In genomic region chr11:49750447-49750846, GRCh38 we compare ENCODE assay signal across 5 cellular contexts.
DNase-seq lines count a peak whose midpoint lies in the region; ATAC-seq, FAIRE-seq and TF ChIP-seq lines count a peak whose summit lies in the region.
"Not testable (repeated sequence)": the region's sequence is repeated elsewhere in the genome, so short reads cannot be mapped to it uniquely, and the experiment has no call there.

No MANE protein-coding gene starts in this region.

- DNase-seq in NCI-H1105 (lab: John Stamatoyannopoulos, UW) (peak; percentile 13), NCI-H1417 (lab: John Stamatoyannopoulos, UW) (peak in 2 of 3 experiments; percentile 1 to 13), NCI-H69 (lab: John Stamatoyannopoulos, UW) (peak; percentile 1), SHP77 (lab: John Stamatoyannopoulos, UW) (peak; percentile 2 to 4)
- DNase-seq in K562 (ENCODE audit: extremely low read depth in 1 of 4, low spot score in 3 of 4) = not testable (repeated sequence)

- not testable (repeated sequence) for H3K4me3 ChIP-seq in K562

- not testable (repeated sequence) for H3K36me3 ChIP-seq in K562 (ENCODE audit: control insufficient read depth, insufficient read depth, low read length)

- not testable (repeated sequence) for H3K27me3 ChIP-seq in K562 (ENCODE audit: control insufficient read depth in 2 of 2, insufficient read depth in 2 of 2, low read length in 2 of 2)

- not testable (repeated sequence) for BruUV-seq in K562 (replicated peaks; lab: Mats Ljungman, UMichigan)

- in situ Hi-C loops in K562 (cut with MboI) = not testable (repeated sequence)

- 0% methylated on average over 2 of the region's 2 CpGs for WGBS in K562 (ENCODE audit: insufficient coverage, low coverage, missing lambda C conversion rate)

- POLR2A ChIA-PET in K562 (lab: Yijun Ruan, JAX) = not testable (repeated sequence)

- TF ChIP-seq RAD21 in K562 (CRISPR knock-in tag; conservative IDR thresholded peaks at IDR 0.05 in 1 of 2, IDR thresholded peaks at IDR 0.05 in 1 of 2) = not testable (repeated sequence)

- H3K9me1 ChIP-seq in K562 (ENCODE audit: control insufficient read depth, insufficient read depth, low read length) = not testable (repeated sequence)

- TF ChIP-seq CTCF in K562 (IDR thresholded peaks at IDR 0.05 in 2 of 3, conservative IDR thresholded peaks at IDR 0.05 in 1 of 3; ENCODE audit: insufficient read depth in 2 of 3, low read depth in 1 of 3, low read length in 3 of 3) = not testable (repeated sequence)

- H3K9me3 ChIP-seq in K562 (replicated peaks; ENCODE audit: control insufficient read depth, insufficient read depth, low read depth, low read length) = not testable (repeated sequence)

- not testable (repeated sequence) for H3K4me1 ChIP-seq in K562 (replicated peaks in 1 of 2; ENCODE audit: control insufficient read depth in 2 of 2, insufficient read depth in 2 of 2, low read length in 2 of 2)

- H3K4me2 ChIP-seq in K562 (ENCODE audit: insufficient read depth, low read length) = not testable (repeated sequence)

- CTCF ChIA-PET in K562 (lab: Yijun Ruan, JAX; ENCODE audit: low intra/inter-chr PET ratio) = not testable (repeated sequence)

- not testable (repeated sequence) for H2AFZ ChIP-seq in K562 (ENCODE audit: low read depth, low read length)

- H3K9ac ChIP-seq in K562 (ENCODE audit: insufficient read depth in 1 of 2, low read depth in 2 of 2, low read length in 2 of 2) = not testable (repeated sequence)

- not testable (repeated sequence) for H3K27ac ChIP-seq in K562 (ENCODE audit: extremely low read depth, low read depth, low read length)

- H3K79me2 ChIP-seq in K562 (ENCODE audit: control insufficient read depth, insufficient read depth, low read length) = not testable (repeated sequence)

- intact Hi-C loops in K562 (cut with micrococcal nuclease) = not testable (repeated sequence)

- not testable (repeated sequence) for TF ChIP-seq EP300 in K562 (IDR thresholded peaks at IDR 0.05; ENCODE audit: low read length)

- H4K20me1 ChIP-seq in K562 (replicated peaks; ENCODE audit: control insufficient read depth, insufficient read depth, low read length) = not testable (repeated sequence)

- FAIRE-seq in K562 (lab: Jason Lieb, UNC) = not testable (repeated sequence)

- TF ChIP-seq POLR2A in K562 (conservative IDR thresholded peaks at IDR 0.05) = not testable (repeated sequence)

- not testable (repeated sequence) for ATAC-seq in K562

TF ChIP-seq in K562, 482 proteins besides CTCF, POLR2A, EP300 and RAD21:
- peak; percentile 40; the same call in 1 of the 2 replicates for TF ChIP-seq NFIX (CRISPR knock-in tag; IDR thresholded peaks at IDR 0.05; ENCODE audit: low read depth)
- TF ChIP-seq NFIC (IDR thresholded peaks at IDR 0.05) = peak; percentile 82
